8 cellular contexts compared by ENCODE assay signal in the genomic region with DNA sequence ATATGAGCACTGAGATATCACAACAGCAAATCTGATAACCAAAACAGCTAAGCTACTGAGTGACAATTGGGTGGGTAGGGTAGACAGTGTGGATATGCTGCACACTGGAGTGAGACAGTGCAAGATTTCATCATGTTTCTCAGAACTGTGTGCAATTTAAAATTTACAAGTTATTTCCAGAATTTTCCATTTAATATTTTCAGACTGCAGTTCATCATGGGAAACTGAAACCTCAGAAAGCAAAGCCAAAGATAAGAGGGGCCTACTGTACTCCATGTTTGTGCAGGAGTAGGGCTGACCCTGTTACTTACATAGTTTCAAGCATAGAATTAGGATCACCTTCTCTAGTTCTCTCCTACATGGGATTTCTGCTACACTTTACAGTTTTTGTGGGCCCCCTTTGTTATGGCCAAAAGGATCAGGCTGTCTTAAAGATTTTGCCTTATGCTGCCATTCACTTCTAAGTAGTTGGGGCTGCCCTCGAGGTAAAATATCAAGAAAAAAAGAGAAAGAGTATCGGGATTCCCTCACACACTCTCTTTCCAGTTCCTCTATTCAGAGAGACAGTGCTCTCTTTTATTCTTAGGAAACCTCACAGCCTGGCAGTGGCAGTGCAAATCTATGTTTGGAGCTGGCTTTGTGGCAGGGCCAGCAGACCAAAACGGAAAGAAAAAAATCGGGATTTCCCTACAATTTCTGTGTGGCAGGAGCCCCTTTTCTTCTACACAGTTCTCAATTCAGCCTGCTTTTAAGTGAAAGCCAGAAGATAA. TPM values are rescaled to one million over a fixed set of nuclear protein-coding genes. Genes with fewer than 3 reads are reported as not detected.
A peak's percentile ranks its signal among the peaks of the same experiment; 100 is the strongest.
DNase-seq lines count a peak whose midpoint lies in the region; ATAC-seq and TF ChIP-seq lines count a peak whose summit lies in the region.
"Not testable (repeated sequence)": the region's sequence is repeated elsewhere in the genome, so short reads cannot be mapped to it uniquely, and the experiment has no call there.

No MANE protein-coding gene starts in this region.

- not testable (repeated sequence) for H3K36me3 ChIP-seq in RWPE2 (ENCODE audit: low read depth); fibroblast of lung (ENCODE audit: control insufficient read depth, insufficient read depth, low read length)

- TF ChIP-seq CTCF in RWPE2 (IDR thresholded peaks at IDR 0.05; ENCODE audit: poor library complexity, severe bottlenecking); fibroblast of lung (conservative IDR thresholded peaks at IDR 0.05 in 1 of 2, IDR thresholded peaks at IDR 0.05 in 1 of 2; ENCODE audit: low read depth in 1 of 2, low read length in 2 of 2): not testable (repeated sequence)

- H3K4me3 Mint-ChIP-seq in activated CD8-positive, alpha-beta memory T cell treated with anti-CD3 and anti-CD28 coated beads, Interleukin-2, amount 10 ng/mL, durations not matched to agents 7 days and 5 days; naive B cell: not testable (repeated sequence)

- H3K27me3 ChIP-seq in RWPE2 (ENCODE audit: insufficient read depth, poor library complexity, severe bottlenecking); fibroblast of lung (ENCODE audit: control insufficient read depth, insufficient read depth, low read length): not testable (repeated sequence)

- H3K27ac ChIP-seq in RWPE2 (ENCODE audit: poor library complexity, severe bottlenecking); fibroblast of lung (ENCODE audit: insufficient read depth, low read length): not testable (repeated sequence)

- DNase-seq in CD1c-positive myeloid dendritic cell (ENCODE audit: extremely low spot score) (peak; percentile 15), Kasumi-1 (lab: John Stamatoyannopoulos, UW) (peak; percentile 26 to 31)
- DNase-seq in RWPE2 (ENCODE audit: low spot score); activated CD8-positive, alpha-beta memory T cell treated with anti-CD3 and anti-CD28 coated beads, Interleukin-2, amount 10 ng/mL, durations not matched to agents 7 days and 5 days; fibroblast of lung (ENCODE audit: low read depth in 2 of 2); naive B cell; stimulated activated naive CD8-positive, alpha-beta T cell treated with anti-CD3 and anti-CD28 coated beads, Interleukin-15, Interleukin-2, amounts not matched to agents 100 U/mL and 50 U/mL, for 24 hours: not testable (repeated sequence)

- H3K9ac ChIP-seq in fibroblast of lung (ENCODE audit: insufficient read depth, low read length): not testable (repeated sequence)

- H3K4me3 ChIP-seq in RWPE2 (ENCODE audit: severe bottlenecking); fibroblast of lung (replicated peaks in 1 of 4; ENCODE audit: control extremely low read depth in 1 of 4, insufficient read depth in 1 of 4, low read depth in 3 of 4, low read length in 4 of 4): not testable (repeated sequence)

- H3K4me2 ChIP-seq in fibroblast of lung (ENCODE audit: extremely low read depth, insufficient read depth, low read length): not testable (repeated sequence)

- not testable (repeated sequence) for H3K27me3 Mint-ChIP-seq in activated CD8-positive, alpha-beta memory T cell treated with anti-CD3 and anti-CD28 coated beads, Interleukin-2, amount 10 ng/mL, durations not matched to agents 7 days and 5 days; naive B cell

- not testable (repeated sequence) for H3K79me2 ChIP-seq in fibroblast of lung (ENCODE audit: control insufficient read depth, insufficient read depth, low read length)

- H3K27ac Mint-ChIP-seq in activated CD8-positive, alpha-beta memory T cell treated with anti-CD3 and anti-CD28 coated beads, Interleukin-2, amount 10 ng/mL, durations not matched to agents 7 days and 5 days; naive B cell: not testable (repeated sequence)

- not testable (repeated sequence) for H4K20me1 ChIP-seq in fibroblast of lung (ENCODE audit: control insufficient read depth, extremely low read depth, insufficient read depth, low read length)

- H3K9me3 Mint-ChIP-seq in activated CD8-positive, alpha-beta memory T cell treated with anti-CD3 and anti-CD28 coated beads, Interleukin-2, amount 10 ng/mL, durations not matched to agents 7 days and 5 days (ENCODE audit: low read depth); naive B cell: not testable (repeated sequence)

- H2AFZ ChIP-seq in fibroblast of lung (ENCODE audit: low read length): peak overlapping the region; percentile 20

- H3K9me3 ChIP-seq in RWPE2 (ENCODE audit: severe bottlenecking); fibroblast of lung (ENCODE audit: control insufficient read depth, insufficient read depth, low read depth, low read length): not testable (repeated sequence)

- ATAC-seq in GM21529 (IDR thresholded peaks at IDR 0.05; ENCODE audit: unreplicated experiment): peak; percentile 51
- ATAC-seq in RWPE2 (ENCODE audit: low read depth): peak; percentile 25; the same call in 1 of the 3 replicates
- ATAC-seq in activated CD8-positive, alpha-beta memory T cell treated with anti-CD3 and anti-CD28 coated beads, Interleukin-2, amount 10 ng/mL, durations not matched to agents 7 days and 5 days: peak; percentile 60
- ATAC-seq in naive B cell (ENCODE audit: low read depth in 2 of 2): peak; percentile 60 to 72
- peak; percentile 49 for ATAC-seq in stimulated activated naive CD8-positive, alpha-beta T cell treated with anti-CD3 and anti-CD28 coated beads, Interleukin-15, Interleukin-2, amounts not matched to agents 100 U/mL and 50 U/mL, for 24 hours

- not testable (repeated sequence) for H3K4me1 ChIP-seq in RWPE2 (ENCODE audit: insufficient read depth, poor library complexity, severe bottlenecking); fibroblast of lung (ENCODE audit: control insufficient read depth, extremely low read depth, insufficient read depth, low read length)

- H3K4me1 Mint-ChIP-seq in activated CD8-positive, alpha-beta memory T cell treated with anti-CD3 and anti-CD28 coated beads, Interleukin-2, amount 10 ng/mL, durations not matched to agents 7 days and 5 days: peaks cover 18% of the 10 kb centered on the region
- H3K4me1 Mint-ChIP-seq in naive B cell: not testable (repeated sequence)

- not testable (repeated sequence) for H3K36me3 Mint-ChIP-seq in activated CD8-positive, alpha-beta memory T cell treated with anti-CD3 and anti-CD28 coated beads, Interleukin-2, amount 10 ng/mL, durations not matched to agents 7 days and 5 days; naive B cell

- CTCF ChIA-PET in activated CD8-positive, alpha-beta memory T cell treated with anti-CD3 and anti-CD28 coated beads, Interleukin-2, amount 10 ng/mL, durations not matched to agents 7 days and 5 days (lab: Charles Lee): not testable (repeated sequence)

RNA-seq across cellular contexts. Expression of a gene that starts 6.6 kb away (rescaled TPM):
- total RNA-seq in activated CD8-positive, alpha-beta memory T cell treated with anti-CD3 and anti-CD28 coated beads, Interleukin-2, amount 10 ng/mL, durations not matched to agents 7 days and 5 days: 10 to 100 TPM in 1 of 2 experiments, 1 to 10 TPM in 1; 9.8 to 10.8 TPM
- 8.2 and 9.9 TPM in 2 replicates for total RNA-seq in fibroblast of lung
- 3.1 and 4.0 TPM in 2 replicates for polyA plus RNA-seq in fibroblast of lung
- 2.8 and 3.4 TPM in 2 replicates for polyA plus RNA-seq in fibroblast of lung (2012)
- polyA minus RNA-seq in fibroblast of lung (ENCODE audit: low replicate concordance): 1.1 and 3.5 TPM in 2 replicates
- polyA plus RNA-seq in naive B cell (ENCODE audit: low read depth in 6 of 6): 10 to 100 TPM in 1 of 6 donors, 1 to 10 TPM in 5; 4.7 to 11.2 (median 6.3) TPM
